Comparison of ENCODE assay signal across 10 cellular contexts in the genomic region with DNA sequence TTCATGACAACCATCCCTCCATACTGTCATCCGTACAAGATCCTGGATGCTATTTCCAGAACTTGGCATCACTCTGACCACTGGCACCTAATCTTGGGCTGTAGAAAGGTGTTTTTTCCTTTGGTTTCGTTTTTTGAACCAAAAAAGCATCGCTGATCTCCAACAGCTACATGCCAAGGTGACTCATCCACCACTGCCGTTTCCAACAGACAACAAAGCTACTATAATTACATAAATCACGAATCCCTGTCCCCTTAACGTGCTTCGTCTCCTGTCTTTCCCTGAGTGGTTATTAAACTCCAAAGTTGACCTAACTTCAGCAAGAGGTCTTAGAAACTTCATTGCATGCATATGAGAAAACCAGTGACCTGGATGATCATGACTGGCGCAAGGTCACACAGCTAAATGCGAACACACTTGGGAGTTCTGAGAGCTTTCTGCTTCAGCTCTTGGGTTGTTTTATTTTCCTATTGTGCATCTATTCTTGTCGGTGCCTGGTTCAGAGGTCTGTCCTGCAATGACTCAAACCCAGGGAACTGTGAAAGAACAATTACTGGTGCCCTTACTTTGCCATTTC.
DNase-seq lines count a peak whose midpoint lies in the region; ATAC-seq, FAIRE-seq and TF ChIP-seq lines count a peak whose summit lies in the region.
"Had no signal": no experiment of that assay in that cellular context is flagged by ENCODE, and none has a peak within 500 bp of the region (broad histone marks: within the 10 kb centered on the region; RNA-seq: fewer than 3 reads in every experiment).

No MANE protein-coding gene starts in this region.

- H3K27ac ChIP-seq in K562 (ENCODE audit: extremely low read depth, low read depth, low read length) (no peak overlapping the region), osteoblast (ENCODE audit: low read depth, low read length) (peak overlapping the region; percentile 38)
- H3K27ac ChIP-seq in CD4-positive, alpha-beta memory T cell (ENCODE audit: low read depth, low read length), result no peak overlapping the region

- TF ChIP-seq CTCF in K562 (IDR thresholded peaks at IDR 0.05 in 2 of 3, conservative IDR thresholded peaks at IDR 0.05 in 1 of 3; ENCODE audit: insufficient read depth in 2 of 3, low read depth in 1 of 3, low read length in 3 of 3) (no peak), osteoblast (IDR thresholded peaks at IDR 0.05; ENCODE audit: extremely low read depth, low read depth, low read length) (no peak)

- ATAC-seq in GM18517 (IDR thresholded peaks at IDR 0.05; ENCODE audit: unreplicated experiment) (peak; percentile 57), HG03432 (IDR thresholded peaks at IDR 0.05; ENCODE audit: unreplicated experiment) (peak; percentile 87), K562 (no peak), GM18861 (IDR thresholded peaks at IDR 0.05; ENCODE audit: unreplicated experiment) (no peak)

- DNase-seq in K562 (ENCODE audit: extremely low read depth in 1 of 4, low spot score in 3 of 4) (no peak), osteoblast (ENCODE audit: insufficient read length, low spot score, missing footprints) (no peak), GM19240 (ENCODE audit: insufficient read length, low spot score) (no peak)
- no peak for DNase-seq in activated naive CD4-positive, alpha-beta T cell (lab: John Stamatoyannopoulos, UW)
- DNase-seq in CD4-positive, alpha-beta memory T cell, result no peak
- DNase-seq: activated T-cell treated with anti-CD3 and anti-CD28 coated beads, Interleukin-2, amount 50 U/mL, for 48 hours had no signal

- H3K4me1 Mint-ChIP-seq in CD4-positive, alpha-beta memory T cell, result no peaks in the 10 kb centered on the region

- 33% methylated on average over 10 of the region's 10 CpGs for WGBS in K562 (ENCODE audit: insufficient coverage, low coverage, missing lambda C conversion rate)

- H3K4me3 ChIP-seq in K562 (no peak overlapping the region), osteoblast (ENCODE audit: insufficient read depth, low read length) (peak overlapping the region; percentile 56)
- no peak overlapping the region for H3K4me3 ChIP-seq in CD4-positive, alpha-beta memory T cell (ENCODE audit: low read length in 2 of 2)

- CTCF ChIA-PET in K562 (lab: Yijun Ruan, JAX; ENCODE audit: low intra/inter-chr PET ratio), result no interaction called here
- CTCF ChIA-PET in CD4-positive, alpha-beta memory T cell (lab: Charles Lee; ENCODE audit: partially characterized antibody), result interaction anchor here (1.4 kb wide), 1 partner anchor 22 kb away, joined by 3 read pairs; no protein-coding TSS in a partner anchor

- H3K9ac ChIP-seq in K562 (ENCODE audit: insufficient read depth in 1 of 2, low read depth in 2 of 2, low read length in 2 of 2), result no peak overlapping the region

- H2AFZ ChIP-seq in K562 (ENCODE audit: low read depth, low read length) (no peak overlapping the region), osteoblast (ENCODE audit: low read length) (peak overlapping the region; percentile 59)

- H3K27me3 Mint-ChIP-seq in CD4-positive, alpha-beta memory T cell, result peaks cover 4 to 7% of the 10 kb centered on the region in 2 donors

- H3K27me3 ChIP-seq in K562 (ENCODE audit: control insufficient read depth in 2 of 2, insufficient read depth in 2 of 2, low read length in 2 of 2) (no peaks in the 10 kb centered on the region), osteoblast (ENCODE audit: insufficient read depth, low read length) (no peaks in the 10 kb centered on the region)
- H3K27me3 ChIP-seq in CD4-positive, alpha-beta memory T cell (ENCODE audit: insufficient read depth, low read length), result no peaks in the 10 kb centered on the region

- BruUV-seq in K562 (replicated peaks; lab: Mats Ljungman, UMichigan), result no TSS peak

- no peak for TF ChIP-seq POLR2A in K562 (conservative IDR thresholded peaks at IDR 0.05)

- POLR2A ChIA-PET in K562 (lab: Yijun Ruan, JAX), result interaction anchor here (1.0 kb wide), 1 partner anchor 11 kb away, joined by 3 read pairs; no protein-coding TSS in a partner anchor
- POLR2A ChIA-PET in CD4-positive, alpha-beta memory T cell (lab: Charles Lee; ENCODE audit: partially characterized antibody), result no interaction called here

- H4K20me1 ChIP-seq in K562 (replicated peaks; ENCODE audit: control insufficient read depth, insufficient read depth, low read length) (no peaks in the 10 kb centered on the region), osteoblast (ENCODE audit: insufficient read depth, low read length) (no peaks in the 10 kb centered on the region)

- H3K36me3 ChIP-seq in K562 (ENCODE audit: control insufficient read depth, insufficient read depth, low read length), result peaks cover 12% of the 10 kb centered on the region; the same call in 1 of the 3 replicates
- H3K36me3 ChIP-seq in osteoblast (ENCODE audit: insufficient read depth, low read length), result no peaks in the 10 kb centered on the region
- H3K36me3 ChIP-seq in CD4-positive, alpha-beta memory T cell (ENCODE audit: insufficient read depth, low read length), result no peaks in the 10 kb centered on the region

- no peak overlapping the region for H3K27ac Mint-ChIP-seq in CD4-positive, alpha-beta memory T cell

- in situ Hi-C loops in K562 (cut with MboI), result no loop called here

- H3K4me1 ChIP-seq in K562 (replicated peaks in 1 of 2; ENCODE audit: control insufficient read depth in 2 of 2, insufficient read depth in 2 of 2, low read length in 2 of 2) (peaks cover 0 to 13% of the 10 kb centered on the region in 2 experiments; a peak in 4 of 5 replicates), osteoblast (ENCODE audit: insufficient read depth, low read length) (peaks cover 9% of the 10 kb centered on the region)
- H3K4me1 ChIP-seq in CD4-positive, alpha-beta memory T cell (ENCODE audit: insufficient read depth, low read length), result no peaks in the 10 kb centered on the region

- H3K4me3 Mint-ChIP-seq in CD4-positive, alpha-beta memory T cell, result no peak overlapping the region
- H3K4me3 Mint-ChIP-seq: neural crest cell had no signal

- no peaks in the 10 kb centered on the region for H3K36me3 Mint-ChIP-seq in CD4-positive, alpha-beta memory T cell

- intact Hi-C loops in K562 (cut with micrococcal nuclease), result no loop called here
- intact Hi-C loops in CD4-positive, alpha-beta memory T cell (cut with micrococcal nuclease), result no loop called here

- H3K9me3 Mint-ChIP-seq in CD4-positive, alpha-beta memory T cell, result peaks cover 0 to 3% (median 0%) of the 10 kb centered on the region in 8 donors
- H3K9me3 Mint-ChIP-seq: neural crest cell had no signal

- H3K79me2 ChIP-seq in K562 (ENCODE audit: control insufficient read depth, insufficient read depth, low read length) (peaks cover 4% of the 10 kb centered on the region; the same call in 1 of the 3 replicates), osteoblast (ENCODE audit: insufficient read depth, low read length) (peaks cover 2% of the 10 kb centered on the region)

- no peak for FAIRE-seq in K562 (lab: Jason Lieb, UNC)

- H3K9me3 ChIP-seq in K562 (replicated peaks; ENCODE audit: control insufficient read depth, insufficient read depth, low read depth, low read length) (no peaks in the 10 kb centered on the region; the same call in 1 of the 2 replicates), osteoblast (ENCODE audit: low read depth, low read length) (no peaks in the 10 kb centered on the region)
- no peaks in the 10 kb centered on the region for H3K9me3 ChIP-seq in CD4-positive, alpha-beta memory T cell (ENCODE audit: control insufficient read depth in 1 of 2, low read length in 2 of 2)

- H3K4me2 ChIP-seq in K562 (ENCODE audit: insufficient read depth, low read length) (no peak overlapping the region), osteoblast (ENCODE audit: insufficient read depth, low read length) (peak overlapping the region; percentile 64)

- TF ChIP-seq EP300 in K562 (IDR thresholded peaks at IDR 0.05; ENCODE audit: low read length), result no peak

- TF ChIP-seq RAD21 in K562 (CRISPR knock-in tag; conservative IDR thresholded peaks at IDR 0.05 in 1 of 2, IDR thresholded peaks at IDR 0.05 in 1 of 2), result no peak

- no peaks in the 10 kb centered on the region for H3K9me1 ChIP-seq in K562 (ENCODE audit: control insufficient read depth, insufficient read depth, low read length)

TF ChIP-seq in K562, 482 proteins besides CTCF, POLR2A, EP300 and RAD21:
- TF ChIP-seq MEIS2 (IDR thresholded peaks at IDR 0.05; ENCODE audit: partially characterized antibody) (peak; percentile 50), NR1H2 (CRISPR knock-in tag; IDR thresholded peaks at IDR 0.05) (no peak), RBFOX2 (IDR thresholded peaks at IDR 0.05; ENCODE audit: low read depth, low read length) (no peak), JUND (IDR thresholded peaks at IDR 0.05; ENCODE audit: borderline replicate concordance, low read depth, low read length) (peak; percentile 39; the same call in 1 of the 2 replicates), JUND (tag; IDR thresholded peaks at IDR 0.05; ENCODE audit: borderline replicate concordance, low read depth, low read length) (0 out of 3 replicates have a peak, but pooled peaks have one; percentile 23), FOSL1 (tag; conservative IDR thresholded peaks at IDR 0.05) (0 out of 2 replicates have a peak, but pooled peaks have one; percentile 30), FOXK1 (CRISPR knock-in tag; IDR thresholded peaks at IDR 0.05; ENCODE audit: borderline replicate concordance) (no peak), ZNF124 (CRISPR knock-in tag; IDR thresholded peaks at IDR 0.05) (no peak)
- TF ChIP-seq, protein P1, sequence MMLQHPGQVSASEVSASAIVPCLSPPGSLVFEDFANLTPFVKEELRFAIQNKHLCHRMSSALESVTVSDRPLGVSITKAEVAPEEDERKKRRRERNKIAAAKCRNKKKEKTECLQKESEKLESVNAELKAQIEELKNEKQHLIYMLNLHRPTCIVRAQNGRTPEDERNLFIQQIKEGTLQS (IDR thresholded peaks at IDR 0.05), result 0 out of 2 replicates have a peak, but pooled peaks have one; percentile 22
- TF ChIP-seq, protein P1 (CRISPR knock-in tag; conservative IDR thresholded peaks at IDR 0.05), result no peak

Comparison
In these comparisons a context has a peak if more than half of its experiments do, and no peak if none do; other contexts are left out.
1. ATAC-seq: peak in GM18517 (single experiment) and HG03432 (single experiment); none in K562 (single experiment) and GM18861 (single experiment).